Comparison of ENCODE assay signal across 8 cellular contexts in genomic region chr9:133347985-133348762, GRCh38. TPM values are rescaled to one million over a fixed set of nuclear protein-coding genes. Genes with fewer than 3 reads are reported as not detected.
DNase-seq lines count a peak whose midpoint lies in the region; ATAC-seq and TF ChIP-seq lines count a peak whose summit lies in the region.

TSS of gene MED22 (minus strand) at chr9:133348131. CDS start at chr9:133346662, 1,469 bp downstream.
TSS of gene RPL7A (plus strand) at chr9:133348218. CDS start at chr9:133348244, 26 bp downstream.

- DNase-seq in AG08396 (ENCODE audit: low spot score) (peak; percentile 94), NCI-H510A treated with DMSO at 0.1 percent for 48 hours (lab: John Stamatoyannopoulos, UW) (peak; percentile 96), cerebellum (ENCODE audit: low spot score) (peak; percentile 93), kidney glomerular epithelial cell (lab: John Stamatoyannopoulos, UW) (peak; percentile 93)
- DNase-seq in activated CD4-positive, alpha-beta T cell treated with anti-CD3 and anti-CD28 coated beads for 24 hours (ENCODE audit: low read depth in 2 of 2) = peak; percentile 88 to 94
- peak; percentile 91 for DNase-seq in stimulated activated CD4-positive, alpha-beta T cell treated with anti-CD3 and anti-CD28 coated beads, Interleukin-15, amount 100 ng/mL, for 48 hours (ENCODE audit: low read depth in 2 of 2)

- peak; percentile 70 for ATAC-seq in HG03432 (IDR thresholded peaks at IDR 0.05; ENCODE audit: unreplicated experiment)

- TF ChIP-seq POLR2A in GM18951 (IDR thresholded peaks at IDR 0.05; ENCODE audit: extremely low read depth, insufficient read depth, insufficient read length) = peak; percentile 99

- in situ Hi-C loops in GM18951 (cut with MboI; ENCODE audit: low sequenced_read_pairs, unreplicated experiment) = no loop called here

RNA-seq across cellular contexts. Expression of gene MED22, which starts in this region (rescaled TPM):
- 22.0 TPM for total RNA-seq in cerebellum

RNA-seq across cellular contexts. Expression of gene RPL7A, which starts in this region (rescaled TPM):
- 564 TPM for total RNA-seq in cerebellum

Comparison
In these comparisons a context has a peak if more than half of its experiments do, and no peak if none do; other contexts are left out.
1. Peak in every context shown above with its lines: DNase-seq and ATAC-seq.